In the genomic region with DNA sequence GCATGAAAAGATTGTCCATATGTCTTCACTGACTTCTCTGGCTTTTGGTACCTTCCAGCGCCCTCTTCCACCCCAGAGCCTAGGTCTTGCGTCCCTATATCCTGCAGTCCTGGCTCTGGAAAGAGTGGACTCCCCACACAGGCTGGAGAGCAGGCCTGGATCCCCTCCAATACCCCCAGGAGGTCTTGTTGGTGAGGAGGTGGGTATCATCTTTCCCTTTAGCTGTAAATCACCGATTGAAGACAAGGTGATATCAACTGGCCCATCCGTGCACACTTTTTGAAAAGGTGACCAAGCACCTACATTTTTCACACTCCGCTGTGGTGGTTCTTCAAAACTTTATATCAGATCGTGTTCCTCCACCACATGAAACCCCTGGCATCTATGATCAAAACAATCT, we compare ENCODE assay signal across 25 cellular contexts. TPM values are rescaled to one million over a fixed set of nuclear protein-coding genes. Genes with fewer than 3 reads are reported as not detected.
"Had no signal": no experiment of that assay in that cellular context is flagged by ENCODE, and none has a peak within 500 bp of the region (broad histone marks: within the 10 kb centered on the region; RNA-seq: fewer than 3 reads in every experiment).

No MANE protein-coding gene starts in this region.

- H3K4me1 Mint-ChIP-seq: activated B cell treated with CpG ODN at 0.5 μM for 24 hours; naive thymus-derived CD8-positive, alpha-beta T cell had no signal

- ATAC-seq: activated T-cell treated with anti-CD3 and anti-CD28 coated beads, Interleukin-2, amount 50 U/mL, for 4 hours; left lobe of liver; lower lobe of right lung; naive thymus-derived CD8-positive, alpha-beta T cell had no signal

- H3K9me3 Mint-ChIP-seq: activated B cell treated with CpG ODN at 0.5 μM for 24 hours; activated CD4-positive, alpha-beta memory T cell treated with anti-CD3 and anti-CD28 coated beads for 36 hours; neural progenitor cell; T-helper 2 cell treated with Interferon-gamma antibody and Interleukin-4, amounts not matched to agents 5 μg/mL and 100 μg/mL, for 36 hours; type B pancreatic cell had no signal

- H3K4me3 Mint-ChIP-seq: activated B cell treated with CpG ODN at 0.5 μM for 24 hours; activated CD4-positive, alpha-beta memory T cell treated with anti-CD3 and anti-CD28 coated beads for 36 hours; activated naive CD8-positive, alpha-beta T cell; activated T-cell treated with anti-CD3 and anti-CD28 coated beads, Interleukin-2, amount 50 U/mL, for 4 hours; brain; naive thymus-derived CD8-positive, alpha-beta T cell; neural progenitor cell; T-helper 2 cell treated with Interferon-gamma antibody and Interleukin-4, amounts not matched to agents 5 μg/mL and 100 μg/mL, for 36 hours; type B pancreatic cell had no signal

- H3K36me3 Mint-ChIP-seq: activated CD4-positive, alpha-beta memory T cell treated with anti-CD3 and anti-CD28 coated beads for 36 hours; activated naive CD8-positive, alpha-beta T cell; naive thymus-derived CD8-positive, alpha-beta T cell; neural progenitor cell; type B pancreatic cell had no signal

- DNase-seq: activated B cell treated with CpG ODN at 0.5 μM for 24 hours; activated CD4-positive, alpha-beta memory T cell treated with anti-CD3 and anti-CD28 coated beads for 36 hours; activated effector memory CD4-positive, alpha-beta T cell treated with Interleukin-2 at 50 U/mL for 16 hours; activated naive CD4-positive, alpha-beta T cell treated with Interleukin-2 at 50 U/mL for 16 hours; activated T-cell treated with anti-CD3 and anti-CD28 coated beads, Interleukin-2, amount 50 U/mL, for 4 hours; head of caudate nucleus; hippocampal formation; lower lobe of right lung; mesenchymal stem cell; naive thymus-derived CD8-positive, alpha-beta T cell; occipital lobe; stimulated activated CD4-positive, alpha-beta T cell treated with anti-CD3 and anti-CD28 coated beads, Interleukin-1b, Interleukin-23, amount 100 ng/mL, for 48 hours; stimulated activated CD4-positive, alpha-beta T cell treated with anti-CD3 and anti-CD28 coated beads, Interleukin-4, amount 100 ng/mL, for 4 hours; stimulated activated naive CD4-positive, alpha-beta T cell; T-helper 1 cell; uterus had no signal

- H3K27ac ChIP-seq: ascending aorta, lower lobe of right lung, neural progenitor cell, parathyroid adenoma, thoracic aorta, uterus had no signal

- H3K27me3 Mint-ChIP-seq: activated naive CD8-positive, alpha-beta T cell; brain; type B pancreatic cell had no signal

- H3K27ac Mint-ChIP-seq: activated B cell treated with CpG ODN at 0.5 μM for 24 hours; activated CD4-positive, alpha-beta memory T cell treated with anti-CD3 and anti-CD28 coated beads for 36 hours; activated naive CD8-positive, alpha-beta T cell; neural progenitor cell; type B pancreatic cell had no signal

RNA-seq across cellular contexts. Expression of a gene that starts 36.5 kb away (rescaled TPM):
- total RNA-seq: activated B cell treated with CpG ODN at 0.5 μM for 24 hours; naive thymus-derived CD8-positive, alpha-beta T cell had no signal
